ENCODE assay signal across 7 cellular contexts in the genomic region with DNA sequence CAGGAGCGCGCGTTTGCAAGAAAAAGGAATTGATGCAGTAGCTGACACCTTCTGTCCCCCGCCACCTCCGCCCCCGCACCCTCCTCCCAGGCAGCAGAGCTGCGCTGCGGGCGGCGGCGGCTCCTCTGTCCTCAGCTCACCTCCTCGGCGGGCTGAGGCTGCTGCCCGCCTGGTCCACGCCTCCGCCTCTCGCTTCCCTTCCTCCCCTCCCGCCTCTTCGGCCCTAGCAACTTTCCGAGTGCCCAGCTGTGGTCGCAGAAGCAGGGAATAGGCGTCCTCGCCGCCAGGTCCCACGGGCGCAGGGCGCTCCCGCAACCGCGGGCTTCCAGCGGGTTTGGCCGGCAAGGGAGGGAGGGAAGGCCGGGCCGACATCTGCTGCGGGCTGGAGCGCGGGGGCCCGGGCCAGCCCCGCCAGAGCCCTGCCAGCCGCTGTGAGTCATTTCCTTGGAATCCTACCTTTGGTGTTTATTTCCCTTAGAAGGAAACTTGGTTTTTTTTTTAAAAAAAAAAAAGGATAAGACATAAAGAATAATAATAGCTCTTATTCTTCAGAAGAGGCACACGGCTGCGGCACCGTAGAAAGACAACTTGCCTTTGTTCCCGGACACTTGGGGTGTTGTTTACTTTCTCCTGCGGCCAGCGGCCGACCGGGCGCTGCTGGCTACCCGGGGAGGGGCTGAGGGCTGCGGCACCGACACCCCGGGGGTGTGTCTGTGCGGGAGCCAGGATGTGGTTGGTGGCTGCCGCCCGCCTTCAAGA. TPM values are rescaled to one million over a fixed set of nuclear protein-coding genes. Genes with fewer than 3 reads are reported as not detected.
DNase-seq lines count a peak whose midpoint lies in the region; ATAC-seq and TF ChIP-seq lines count a peak whose summit lies in the region.

No MANE protein-coding gene starts in this region.

- no peak for ATAC-seq in HG03039 (IDR thresholded peaks at IDR 0.05; ENCODE audit: unreplicated experiment)

- no peak overlapping the region; the same call in 1 of the 2 replicates for H3K9ac ChIP-seq in iPS-20b (ENCODE audit: low read depth, low read length)

- peak; percentile 83 for DNase-seq in H7
- peak; percentile 81 for DNase-seq in NCI-H69 (lab: John Stamatoyannopoulos, UW)
- DNase-seq in T47D (ENCODE audit: low read depth in 1 of 2, low spot score in 1 of 2) = peak; percentile 71 to 86
- DNase-seq in sigmoid colon = peak; percentile 76
- DNase-seq in central memory CD4-positive, alpha-beta T cell = no peak

- H3K9me3 ChIP-seq in iPS-20b (ENCODE audit: insufficient read depth, low read depth, low read length) = no peaks in the 10 kb centered on the region
- H3K9me3 ChIP-seq in sigmoid colon = no peaks in the 10 kb centered on the region

- H3K36me3 ChIP-seq in H7 (replicated peaks; ENCODE audit: control insufficient read depth, insufficient read depth, low read length) = no peaks in the 10 kb centered on the region
- H3K36me3 ChIP-seq in iPS-20b (ENCODE audit: insufficient read depth, low read depth, low read length) = no peaks in the 10 kb centered on the region
- no peaks in the 10 kb centered on the region for H3K36me3 ChIP-seq in sigmoid colon

- H3K27ac ChIP-seq in iPS-20b (ENCODE audit: low read length) (no peak overlapping the region), sigmoid colon (peak overlapping the region; percentile 84 to 99 (median 98))

- peak in 1 of 2 donors; percentile 8 for TF ChIP-seq POLR2A in sigmoid colon (IDR thresholded peaks at IDR 0.05)

- H3K4me3 ChIP-seq in H7 (ENCODE audit: insufficient read depth, low read depth, low read length) (peak overlapping the region; percentile 65), iPS-20b (ENCODE audit: low read length) (peak overlapping the region; percentile 68), sigmoid colon (peak overlapping the region; percentile 58 to 97 (median 83))

- intact Hi-C loops in sigmoid colon (cut with DNase I) = loop anchor here (2.0 kb wide), 1 partner anchor 59 kb away; no protein-coding TSS in a partner anchor

- in situ Hi-C loops in T47D (cut with HindIII; ENCODE audit: low pct_unique_long_range_greater_than_20kb, low sequenced_read_pairs) = no loop called here

- H3K27me3 ChIP-seq in H7 (ENCODE audit: control insufficient read depth, insufficient read depth, low read length) (peaks cover 42% of the 10 kb centered on the region), iPS-20b (ENCODE audit: insufficient read depth, low read length) (peaks cover 82% of the 10 kb centered on the region), sigmoid colon (no peaks in the 10 kb centered on the region)

- 0 to 1% methylated on average over 54 to 56 of the region's 56 CpGs for WGBS in sigmoid colon, 2 donors

- TF ChIP-seq CTCF in sigmoid colon (IDR thresholded peaks at IDR 0.05) = no peak

- no peak for TF ChIP-seq EP300 in sigmoid colon (IDR thresholded peaks at IDR 0.05)

- peaks cover 12% of the 10 kb centered on the region for H3K4me1 ChIP-seq in iPS-20b (ENCODE audit: insufficient read depth, low read length)
- H3K4me1 ChIP-seq in sigmoid colon = peaks cover 0 to 64% (median 59%) of the 10 kb centered on the region in 4 donors

RNA-seq across cellular contexts. Expression of gene SERTAD4, which starts 1.1 kb away (rescaled TPM):
- total RNA-seq in H7 (2014; rRNA removed; shearing (Covaris generic)) = 8.7 and 12.0 TPM in 2 replicates
- total RNA-seq in sigmoid colon = 10 to 100 TPM in 2 of 4 donors, 1 to 10 TPM in 2; 4.3 to 23.5 (median 12.1) TPM
- 1 to 10 TPM in 2 of 3 donors, under 1 TPM in 1; 0.60 to 1.9 (median 1.4) TPM for polyA plus RNA-seq in sigmoid colon
